ENCODE assay signal across 9 cellular contexts in the genomic region with DNA sequence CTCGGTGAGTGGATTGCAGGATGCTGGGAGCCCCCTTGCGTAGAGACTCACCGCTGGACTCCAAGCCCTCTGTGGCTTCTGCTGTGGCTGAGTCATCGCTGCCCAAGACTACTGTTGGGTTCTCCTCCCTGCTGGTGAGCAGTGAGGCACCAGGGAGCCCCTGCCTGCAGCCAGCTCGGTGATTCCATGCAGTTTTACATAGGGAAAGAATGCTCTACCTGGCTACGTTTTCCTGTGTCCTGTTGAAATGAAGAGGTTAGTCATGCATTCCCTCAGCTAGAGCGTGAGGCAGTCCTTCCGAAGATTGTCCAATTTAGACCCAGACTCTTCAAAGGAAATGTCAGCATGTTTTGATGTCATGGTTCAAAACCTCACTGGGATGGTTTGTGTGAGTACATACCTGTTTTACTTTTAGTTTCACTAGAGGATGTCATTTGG. TPM values are rescaled to one million over a fixed set of nuclear protein-coding genes. Genes with fewer than 3 reads are reported as not detected.
A peak's percentile ranks its signal among the peaks of the same experiment; 100 is the strongest.
DNase-seq lines count a peak whose midpoint lies in the region; ATAC-seq, FAIRE-seq and TF ChIP-seq lines count a peak whose summit lies in the region.
"Had no signal": no experiment of that assay in that cellular context is flagged by ENCODE, and none has a peak within 500 bp of the region (broad histone marks: within the 10 kb centered on the region; RNA-seq: fewer than 3 reads in every experiment).

No MANE protein-coding gene starts in this region.

- BruUV-seq in Panc1 (replicated peaks; lab: Mats Ljungman, UMichigan) (no TSS peak), GM12878 (replicated peaks; lab: Mats Ljungman, UMichigan) (no TSS peak)

- RAD21 ChIA-PET in GM12878 (lab: Charles Lee; ENCODE audit: unreplicated experiment): interaction anchor here (0.6 to 3.1 kb wide), 6 partner anchors 13 to 110 kb away, joined by 3 to 23 read pairs (median 6); no protein-coding TSS in a partner anchor

- intact Hi-C loops in Panc1 (cut with micrococcal nuclease; ENCODE audit: unreplicated experiment) (no loop called here), GM12878 (cut with micrococcal nuclease; ENCODE audit: unreplicated experiment) (no loop called here), gastrocnemius medialis (cut with DNase I; ENCODE audit: low total_unique reads) (no loop called here), prostate gland (cut with DNase I) (no loop called here)

- SMC1A ChIA-PET in GM12878 (lab: Charles Lee; ENCODE audit: uncharacterized antibody, unreplicated experiment): interaction anchor here (1.6 to 7.8 kb wide), 2 partner anchors 20 to 111 kb away, joined by 8 to 69 read pairs; no protein-coding TSS in a partner anchor

- peak; percentile 77 for DNase-seq in ACHN
- DNase-seq in Panc1 (ENCODE audit: low read depth, low spot score): no peak
- no peak for DNase-seq in GM12878 (ENCODE audit: low read depth, low spot score)
- DNase-seq in stimulated activated CD8-positive, alpha-beta memory T cell treated with anti-CD3 and anti-CD28 coated beads, Interleukin-4, amount 100 ng/mL, for 48 hours: peak; percentile 75
- no peak for DNase-seq in gastrocnemius medialis
- DNase-seq in prostate gland (ENCODE audit: low spot score): no peak

- WGBS in GM12878 (ENCODE audit: insufficient coverage, insufficient replicate concordance, low lambda C conversion rate, missing lambda C conversion rate): 2% methylated on average over 8 of the region's 8 CpGs
- WGBS in prostate gland: 93% methylated on average over 8 of the region's 8 CpGs

- H3K27me3 ChIP-seq in Panc1 (ENCODE audit: control insufficient read depth, insufficient read depth, low read length) (no peaks in the 10 kb centered on the region), GM12878 (replicated peaks in 1 of 2; ENCODE audit: control insufficient read depth in 2 of 2, insufficient read depth in 2 of 2, low read length in 1 of 2) (no peaks in the 10 kb centered on the region), gastrocnemius medialis (no peaks in the 10 kb centered on the region), prostate gland (replicated peaks; ENCODE audit: insufficient read depth) (no peaks in the 10 kb centered on the region)

- TF ChIP-seq EP300 in GM12878 (IDR thresholded peaks at IDR 0.05; ENCODE audit: borderline replicate concordance in 1 of 2, control insufficient read depth in 1 of 2, low read depth in 2 of 2, low read length in 2 of 2): no peak

- in situ Hi-C loops in ACHN (cut with HindIII; ENCODE audit: low pct_ligation_motif_present, low pct_unique_long_range_greater_than_20kb, low sequenced_read_pairs) (no loop called here), Panc1 (cut with HindIII; ENCODE audit: low pct_unique_long_range_greater_than_20kb, low sequenced_read_pairs) (no loop called here), GM12878 (cut with MboI) (no loop called here), gastrocnemius medialis (cut with MboI; ENCODE audit: low sequenced_read_pairs in 4 of 4) (no loop called here)

- TF ChIP-seq POLR2A in GM12878 (IDR thresholded peaks at IDR 0.05; ENCODE audit: low read depth, low read length) (peak; percentile 25; the same call in 1 of the 2 replicates), gastrocnemius medialis (IDR thresholded peaks at IDR 0.05) (no peak), prostate gland (IDR thresholded peaks at IDR 0.05) (no peak)

- no peak for TF ChIP-seq CTCF in Panc1 (IDR thresholded peaks at IDR 0.05)
- 0 out of 6 replicates have a peak, but pooled peaks of 1 of the 3 experiments have one; percentile 7 for TF ChIP-seq CTCF in GM12878 (IDR thresholded peaks at IDR 0.05 in 2 of 3, conservative IDR thresholded peaks at IDR 0.05 in 1 of 3; ENCODE audit: control insufficient read depth in 2 of 3, extremely low read depth in 1 of 3, insufficient read depth in 1 of 3, low read depth in 3 of 3, low read length in 3 of 3)
- TF ChIP-seq CTCF in gastrocnemius medialis (IDR thresholded peaks at IDR 0.05 in 4 of 5, conservative IDR thresholded peaks at IDR 0.05 in 1 of 5): no peak
- no peak for TF ChIP-seq CTCF in prostate gland (IDR thresholded peaks at IDR 0.05)

- H3K36me3 ChIP-seq in Panc1 (ENCODE audit: control insufficient read depth, insufficient read depth, low read length) (no peaks in the 10 kb centered on the region), GM12878 (ENCODE audit: control insufficient read depth in 2 of 2, insufficient read depth in 2 of 2, low read length in 1 of 2) (peaks cover 10 to 17% of the 10 kb centered on the region in 2 experiments), gastrocnemius medialis (no peaks in the 10 kb centered on the region), prostate gland (no peaks in the 10 kb centered on the region)

- H4K20me1 ChIP-seq in GM12878 (ENCODE audit: control insufficient read depth, insufficient read depth): peaks cover 8% of the 10 kb centered on the region; the same call in 1 of the 2 replicates

- H3K4me3 ChIP-seq in Panc1 (ENCODE audit: low read depth in 2 of 2, low read length in 2 of 2) (no peak overlapping the region), GM12878 (peak overlapping the region; percentile 43; the same call in 1 of the 2 replicates), gastrocnemius medialis (no peak overlapping the region), prostate gland (no peak overlapping the region)
- H3K4me3 ChIP-seq: skin epidermis had no signal

- H3K9me3 ChIP-seq in Panc1 (ENCODE audit: control insufficient read depth, insufficient read depth, low read depth, low read length): no peaks in the 10 kb centered on the region
- H3K9me3 ChIP-seq in GM12878 (replicated peaks; ENCODE audit: control insufficient read depth, insufficient read depth, low read length): no peaks in the 10 kb centered on the region; the same call in 2 of the 3 replicates
- no peaks in the 10 kb centered on the region for H3K9me3 ChIP-seq in gastrocnemius medialis
- H3K9me3 ChIP-seq in prostate gland: no peaks in the 10 kb centered on the region

- H3K27ac ChIP-seq in Panc1 (ENCODE audit: low read length): no peak overlapping the region
- peak overlapping the region; percentile 78 for H3K27ac ChIP-seq in GM12878 (ENCODE audit: control insufficient read depth, insufficient read depth)
- H3K27ac ChIP-seq in gastrocnemius medialis: no peak overlapping the region
- no peak overlapping the region for H3K27ac ChIP-seq in prostate gland

- peak overlapping the region; percentile 96 for H3K4me2 ChIP-seq in GM12878 (ENCODE audit: control insufficient read depth, insufficient read depth)

- H3K4me1 ChIP-seq in Panc1 (ENCODE audit: control insufficient read depth, insufficient read depth, low read length) (peaks cover 15% of the 10 kb centered on the region), GM12878 (ENCODE audit: control insufficient read depth, insufficient read depth, low read length) (peaks cover 75% of the 10 kb centered on the region), gastrocnemius medialis (no peaks in the 10 kb centered on the region), prostate gland (replicated peaks) (no peaks in the 10 kb centered on the region)

- peaks cover 92% of the 10 kb centered on the region for H3K79me2 ChIP-seq in GM12878 (ENCODE audit: control insufficient read depth, insufficient read depth, low read length)

- no peak for TF ChIP-seq RAD21 in GM12878 (IDR thresholded peaks at IDR 0.05; ENCODE audit: insufficient read depth, low read depth, low read length)

- ATAC-seq in GM21423 (IDR thresholded peaks at IDR 0.05; ENCODE audit: unreplicated experiment) (peak; percentile 42), Panc1 (peak; percentile 57), GM12878 (peak; percentile 73), HG02852 (IDR thresholded peaks at IDR 0.05; ENCODE audit: unreplicated experiment) (no peak), gastrocnemius medialis (no peak)

- H2AFZ ChIP-seq in GM12878 (ENCODE audit: control insufficient read depth, low read depth, low read length): no peak overlapping the region

- POLR2A ChIA-PET in Panc1 (lab: Charles Lee) (no interaction called here), GM12878 (lab: Charles Lee) (interaction anchor here (0.7 to 6.3 kb wide), 2 partner anchors 14 to 18 kb away, joined by 3 to 63 read pairs; no protein-coding TSS in a partner anchor)

- CTCF ChIA-PET in Panc1 (lab: Charles Lee) (no interaction called here), GM12878 (lab: Yijun Ruan, JAX) (interaction anchor here (1.9 kb wide), 1 partner anchor 23 kb away, joined by 6 read pairs; no protein-coding TSS in a partner anchor)

- FAIRE-seq in GM12878 (lab: Jason Lieb, UNC): peak; percentile 56

- peak overlapping the region; percentile 51 for H3K9ac ChIP-seq in GM12878 (ENCODE audit: control insufficient read depth, insufficient read depth, low read length)

TF ChIP-seq in GM12878, 131 proteins besides CTCF, POLR2A, EP300 and RAD21 (continues in another document):
- TF ChIP-seq BHLHE40 (IDR thresholded peaks at IDR 0.05; ENCODE audit: borderline replicate concordance in 1 of 2, low read depth in 2 of 2, low read length in 1 of 2) (0 out of 4 replicates have a peak, but pooled peaks of 1 of the 2 experiments have one; percentile 8), CREM (IDR thresholded peaks at IDR 0.05; ENCODE audit: low read depth) (no peak), NR2F1 (conservative IDR thresholded peaks at IDR 0.05) (no peak), MTA3 (IDR thresholded peaks at IDR 0.05; ENCODE audit: borderline replicate concordance, low read length) (no peak), SPI1 (IDR thresholded peaks at IDR 0.05; ENCODE audit: borderline replicate concordance, insufficient read depth, low read depth, low read length) (no peak), RAD51 (IDR thresholded peaks at IDR 0.05) (no peak)

RNA-seq across cellular contexts. Expression of a gene that starts 28.2 kb away (rescaled TPM):
- 37.6 TPM for total RNA-seq in Panc1 (2021; ENCODE audit: unreplicated experiment)
- polyA plus RNA-seq in Panc1 (2012; ENCODE audit: insufficient read length): 32.3 TPM
- total RNA-seq in GM12878 (2013; cell fraction: nucleolus; rRNA removed): 156 and 174 TPM in 2 replicates
- total RNA-seq in GM12878 (2014; rRNA removed): 33.3 and 40.3 TPM in 2 replicates
- total RNA-seq in GM12878 (2014; rRNA removed; fragmentation: Illumina TruSeq; extraction: Trizol): 34.3 and 36.5 TPM in 2 replicates
- total RNA-seq in GM12878 (2021): 55.2 and 60.1 TPM in 2 replicates
- 27.5 TPM for polyA plus RNA-seq in GM12878 (2011; ENCODE audit: low read depth)
- polyA plus RNA-seq in GM12878 (2011; rRNA removed): 66.3 and 70.1 TPM in 2 replicates
- polyA plus RNA-seq in GM12878 (2011; cell fraction: cytosol; rRNA removed): 68.7 and 74.7 TPM in 2 replicates
- polyA plus RNA-seq in GM12878 (2011; cell fraction: nucleus; rRNA removed): 140 and 141 TPM in 2 replicates
- polyA plus RNA-seq in GM12878 (2012): 47.2 and 61.2 TPM in 2 replicates
- 18.1 and 33.6 TPM in 2 replicates for polyA plus RNA-seq in GM12878 (2014; fragmentation: Illumina TruSeq; extraction: Trizol)
- polyA plus RNA-seq in GM12878 (2014; fragmentation: Nextera tagmentation; extraction: Ambion mirVana): 1 to 10 TPM; 3.0 to 4.0 TPM
- polyA plus RNA-seq in GM12878 (2014; rRNA removed): 46.1 and 46.3 TPM in 2 replicates
- polyA plus RNA-seq in GM12878 (2016; fragmentation: Nextera tagmentation; extraction: Ambion mirVana): 10 to 100 TPM; 36.4 to 40.9 TPM
- polyA minus RNA-seq in GM12878 (2011; rRNA and poly(A)+ RNA removed): 147 and 149 TPM in 2 replicates
- polyA minus RNA-seq in GM12878 (2011; cell fraction: cytosol; rRNA and poly(A)+ RNA removed): 32.7 and 34.7 TPM in 2 replicates
- polyA minus RNA-seq in GM12878 (2011; cell fraction: nucleus; rRNA and poly(A)+ RNA removed): 56.5 and 77.2 TPM in 2 replicates
- 10 to 100 TPM in 1 of 4 donors, 1 to 10 TPM in 3; 5.5 to 14.7 (median 6.9) TPM for total RNA-seq in gastrocnemius medialis
- 10 to 100 TPM in 1 of 2 donors, 1 to 10 TPM in 1; 8.3 to 22.0 TPM for total RNA-seq in prostate gland

Comparison
In these comparisons a context has a peak if more than half of its experiments do, and no peak if none do; other contexts are left out.
1. DNase-seq: peak in ACHN (single experiment) and stimulated activated CD8-positive, alpha-beta memory T cell treated with anti-CD3 and anti-CD28 coated beads, Interleukin-4, amount 100 ng/mL, for 48 hours (single experiment); none in Panc1 (single experiment), GM12878 (single experiment), gastrocnemius medialis (0 of 2) and prostate gland (single experiment).
2. ATAC-seq: peak in GM21423 (single experiment), Panc1 (single experiment) and GM12878 (single experiment); none in HG02852 (single experiment) and gastrocnemius medialis (0 of 2).